ENCODE assay signal across 23 cellular contexts in genomic region chr19:51144482-51145045, GRCh38. TPM values are rescaled to one million over a fixed set of nuclear protein-coding genes. Genes with fewer than 3 reads are reported as not detected.
"Had no signal": no experiment of that assay in that cellular context is flagged by ENCODE, and none has a peak within 500 bp of the region (broad histone marks: within the 10 kb centered on the region; RNA-seq: fewer than 3 reads in every experiment).

No MANE protein-coding gene starts in this region.

- H3K36me3 Mint-ChIP-seq: activated naive CD4-positive, alpha-beta T cell treated with anti-CD3 and anti-CD28 coated beads, Interleukin-2, amount 50 U/mL, for 24 hours; WTC11 had no signal

- H3K27ac ChIP-seq: breast epithelium, RWPE1 had no signal

- H3K4me1 ChIP-seq: breast epithelium had no signal

- H3K9me3 ChIP-seq: breast epithelium had no signal

- H3K27ac Mint-ChIP-seq: activated naive CD4-positive, alpha-beta T cell treated with anti-CD3 and anti-CD28 coated beads, Interleukin-2, amount 50 U/mL, for 24 hours; T-helper 1 cell treated with Interleukin-12 subunit alpha and Interleukin-12 subunit beta and Interleukin-4 antibody, amounts not matched to agents 30 μg/mL and 1 μg/mL, for 36 hours; WTC11 had no signal

- H3K4me3 ChIP-seq: breast epithelium had no signal

- H3K4me3 Mint-ChIP-seq: T-helper 1 cell treated with Interleukin-12 subunit alpha and Interleukin-12 subunit beta and Interleukin-4 antibody, amounts not matched to agents 30 μg/mL and 1 μg/mL, for 36 hours; WTC11 had no signal

- H3K36me3 ChIP-seq: breast epithelium had no signal

- DNase-seq: activated CD4-positive, alpha-beta T cell treated with anti-CD3 and anti-CD28 coated beads for 48 hours; activated CD4-positive, alpha-beta T cell treated with anti-CD3 and anti-CD28 coated beads, Interleukin-2, amount 50 U/mL, for 48 hours; activated CD4-positive, CD25-positive, alpha-beta regulatory T cell treated with anti-CD3 and anti-CD28 coated beads, Interleukin-2, amount 50 U/mL, for 72 hours; central memory CD4-positive, alpha-beta T cell; Karpas-422; MM.1S; NCI-H146; NCI-H187 treated with DMSO at 0.1 percent for 48 hours; NCI-H2081 treated with DMSO at 0.1 percent for 48 hours; NCI-H2171; NCI-H226; NCI-H526; NCI-H774; OCI-M1; SHP77 treated with DMSO at 0.1 percent for 48 hours had no signal

- H3K9me3 Mint-ChIP-seq: activated naive CD4-positive, alpha-beta T cell treated with anti-CD3 and anti-CD28 coated beads, Interleukin-2, amount 50 U/mL, for 24 hours; T-helper 1 cell treated with Interleukin-12 subunit alpha and Interleukin-12 subunit beta and Interleukin-4 antibody, amounts not matched to agents 30 μg/mL and 1 μg/mL, for 36 hours; WTC11 had no signal

- ATAC-seq: Panc1, WTC11 had no signal

- H3K27me3 Mint-ChIP-seq: activated naive CD4-positive, alpha-beta T cell treated with anti-CD3 and anti-CD28 coated beads, Interleukin-2, amount 50 U/mL, for 24 hours had no signal

RNA-seq across cellular contexts. Expression of gene SIGLEC7, which starts 2.5 kb away (rescaled TPM):
- total RNA-seq: NCI-H460, SK-MEL-5, WTC11 had no signal

RNA-seq across cellular contexts. Expression of gene SIGLEC9, which starts 19.9 kb away (rescaled TPM):
- total RNA-seq: NCI-H460, SK-MEL-5, WTC11 had no signal
